Comparison of ENCODE assay signal across 1 cellular context in genomic region chrX:147945286-147945685, GRCh38.
TF ChIP-seq lines count a peak whose summit lies in the region.

No MANE protein-coding gene starts in this region.

TF ChIP-seq in HepG2, 621 proteins besides CTCF, POLR2A, EP300 and RAD21:
- TF ChIP-seq ZNF326 (CRISPR knock-in tag; IDR thresholded peaks at IDR 0.05; ENCODE audit: borderline replicate concordance) (no peak), DNMT1 (CRISPR knock-in tag; IDR thresholded peaks at IDR 0.05) (no peak)
- TF ChIP-seq, protein P1, sequence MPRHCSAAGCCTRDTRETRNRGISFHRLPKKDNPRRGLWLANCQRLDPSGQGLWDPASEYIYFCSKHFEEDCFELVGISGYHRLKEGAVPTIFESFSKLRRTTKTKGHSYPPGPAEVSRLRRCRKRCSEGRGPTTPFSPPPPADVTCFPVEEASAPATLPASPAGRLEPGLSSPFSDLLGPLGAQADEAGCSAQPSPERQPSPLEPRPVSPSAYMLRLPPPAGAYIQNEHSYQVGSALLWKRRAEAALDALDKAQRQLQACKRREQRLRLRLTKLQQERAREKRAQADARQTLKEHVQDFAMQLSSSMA (CRISPR knock-in tag; IDR thresholded peaks at IDR 0.05): no peak
